Comparison of ENCODE assay signal across 8 cellular contexts in the genomic region with DNA sequence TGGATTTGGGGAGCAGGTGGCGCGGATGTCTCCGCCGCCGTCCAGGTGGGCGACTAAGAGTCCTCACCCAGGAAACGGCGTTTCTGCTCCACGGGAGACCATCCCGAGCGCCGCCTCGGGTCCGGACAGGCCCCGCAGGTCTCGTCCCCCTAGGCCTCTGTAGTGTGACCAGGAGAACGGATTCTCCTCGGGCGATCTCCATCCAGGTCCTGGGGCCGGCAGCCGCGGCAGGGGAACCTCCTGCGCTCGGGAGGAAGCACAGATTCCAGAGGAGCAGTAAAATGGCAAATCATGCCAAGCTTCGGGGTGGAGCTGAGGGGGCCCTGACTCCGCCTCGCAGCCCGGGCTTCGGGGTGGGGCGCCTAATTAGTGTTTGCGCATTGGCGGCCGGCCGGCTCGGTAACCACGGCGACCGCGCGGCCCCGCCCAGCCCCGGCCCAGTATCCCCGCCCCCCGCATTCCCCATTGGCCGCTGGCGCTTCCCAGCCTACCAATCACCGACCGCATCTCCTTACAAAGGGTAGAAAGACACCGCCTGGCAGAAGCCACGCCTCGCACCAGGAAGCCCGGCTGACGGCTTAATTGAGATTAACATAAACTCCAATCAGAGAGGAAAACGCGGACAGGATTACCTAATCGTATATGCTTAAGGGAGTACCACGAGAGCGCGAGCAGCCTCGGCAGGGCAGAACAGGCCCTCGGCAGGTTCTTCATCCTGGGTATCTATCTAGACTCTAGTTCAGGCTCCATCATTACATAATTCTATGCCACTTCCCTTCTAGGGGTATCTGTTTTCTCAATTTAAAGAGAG.
A peak's percentile ranks its signal among the peaks of the same experiment; 100 is the strongest.
DNase-seq lines count a peak whose midpoint lies in the region; ATAC-seq and TF ChIP-seq lines count a peak whose summit lies in the region.

No MANE protein-coding gene starts in this region.

- peaks cover 0 to 2% (median 0%) of the 10 kb centered on the region in 11 donors for H3K9me3 Mint-ChIP-seq in naive thymus-derived CD4-positive, alpha-beta T cell
- H3K9me3 Mint-ChIP-seq in stimulated activated memory B cell treated with anti-CD40 and anti-IgM and Interleukin-4, amounts not matched to agents 10 μg/mL and 1 μg/mL and 100 μg/mL, for 72 hours = peaks cover 2% of the 10 kb centered on the region

- H3K27ac ChIP-seq in RWPE1 = peak overlapping the region; percentile 93
- H3K27ac ChIP-seq in naive thymus-derived CD4-positive, alpha-beta T cell (ENCODE audit: low read depth, low read length) = peak overlapping the region; percentile 87

- POLR2A ChIA-PET in RWPE1 (lab: Yijun Ruan, JAX; ENCODE audit: low non-redundant PET) = interaction anchor here (0.6 kb wide), 1 partner anchor 727 kb away, joined by 6 read pairs; no protein-coding TSS in a partner anchor
- POLR2A ChIA-PET in naive thymus-derived CD4-positive, alpha-beta T cell (lab: Charles Lee) = interaction anchor here (0.7 to 1.2 kb wide), 7 partner anchors 56 to 1055 kb away, joined by 3 to 9 read pairs (median 3); a partner anchor contains a TSS

- peak overlapping the region; percentile 83 for H3K4me3 ChIP-seq in fibroblast of mammary gland (ENCODE audit: control insufficient read depth, low read depth, low read length)
- H3K4me3 ChIP-seq in naive thymus-derived CD4-positive, alpha-beta T cell (ENCODE audit: low read length) = peak overlapping the region; percentile 95

- intact Hi-C loops in naive thymus-derived CD4-positive, alpha-beta T cell (cut with micrococcal nuclease) = loop anchor here (1.0 to 5.0 kb wide), 23 partner anchors 15 to 1377 kb away; a partner anchor contains a TSS

- H3K27me3 ChIP-seq in naive thymus-derived CD4-positive, alpha-beta T cell (ENCODE audit: control insufficient read depth in 2 of 2, insufficient read depth in 2 of 2, low read length in 2 of 2) = no peaks in the 10 kb centered on the region

- CTCF ChIA-PET in RWPE1 (lab: Yijun Ruan, JAX) = no interaction called here
- CTCF ChIA-PET in naive thymus-derived CD4-positive, alpha-beta T cell (lab: Charles Lee) = interaction anchor here (1.7 to 1.8 kb wide), 2 partner anchors 10 to 977 kb away, joined by 3 to 10 read pairs; no protein-coding TSS in a partner anchor

- no peaks in the 10 kb centered on the region for H3K9me3 ChIP-seq in naive thymus-derived CD4-positive, alpha-beta T cell (ENCODE audit: control insufficient read depth in 2 of 3, low read length in 3 of 3)

- peaks cover 6 to 7% of the 10 kb centered on the region in 2 donors for H3K4me1 ChIP-seq in naive thymus-derived CD4-positive, alpha-beta T cell (ENCODE audit: control insufficient read depth in 2 of 2, insufficient read depth in 2 of 2, low read length in 2 of 2)

- TF ChIP-seq CTCF in RWPE1 (conservative IDR thresholded peaks at IDR 0.05; ENCODE audit: low read depth) (no peak), fibroblast of mammary gland (conservative IDR thresholded peaks at IDR 0.05; ENCODE audit: control insufficient read depth, insufficient read depth, low read depth, low read length) (no peak)

- DNase-seq in EL (peak; percentile 98), H4 (ENCODE audit: low spot score) (peak; percentile 95), LoVo (ENCODE audit: low spot score) (peak; percentile 96), RWPE1 (ENCODE audit: low spot score) (peak; percentile 99), fibroblast of mammary gland (ENCODE audit: low read depth) (peak; percentile 97)
- peak; percentile 94 for DNase-seq in activated T-helper 9 cell treated with anti-CD3 and anti-CD28 coated beads, Interleukin-2, amount 50 U/mL, for 16 hours (ENCODE audit: low read depth)
- peak; percentile 85 to 98 (median 94) for DNase-seq in naive thymus-derived CD4-positive, alpha-beta T cell

- no peaks in the 10 kb centered on the region for H3K36me3 Mint-ChIP-seq in naive thymus-derived CD4-positive, alpha-beta T cell
- H3K36me3 Mint-ChIP-seq in stimulated activated memory B cell treated with anti-CD40 and anti-IgM and Interleukin-4, amounts not matched to agents 10 μg/mL and 1 μg/mL and 100 μg/mL, for 72 hours = no peaks in the 10 kb centered on the region

- H3K4me3 Mint-ChIP-seq in naive thymus-derived CD4-positive, alpha-beta T cell = peak overlapping the region; percentile 81 to 96 (median 91)
- peak overlapping the region; percentile 94 for H3K4me3 Mint-ChIP-seq in stimulated activated memory B cell treated with anti-CD40 and anti-IgM and Interleukin-4, amounts not matched to agents 10 μg/mL and 1 μg/mL and 100 μg/mL, for 72 hours

- H3K27ac Mint-ChIP-seq in naive thymus-derived CD4-positive, alpha-beta T cell = peak overlapping the region; percentile 90 to 100 (median 98)
- H3K27ac Mint-ChIP-seq in stimulated activated memory B cell treated with anti-CD40 and anti-IgM and Interleukin-4, amounts not matched to agents 10 μg/mL and 1 μg/mL and 100 μg/mL, for 72 hours = peak overlapping the region; percentile 89

- ATAC-seq in naive thymus-derived CD4-positive, alpha-beta T cell = peak; percentile 97
- ATAC-seq in stimulated activated memory B cell treated with anti-CD40 and anti-IgM and Interleukin-4, amounts not matched to agents 10 μg/mL and 1 μg/mL and 100 μg/mL, for 72 hours = peak; percentile 98

- H3K36me3 ChIP-seq in naive thymus-derived CD4-positive, alpha-beta T cell (ENCODE audit: control insufficient read depth in 2 of 3, insufficient read depth in 3 of 3, low read length in 3 of 3) = no peaks in the 10 kb centered on the region

- no peaks in the 10 kb centered on the region for H3K27me3 Mint-ChIP-seq in naive thymus-derived CD4-positive, alpha-beta T cell
- no peaks in the 10 kb centered on the region for H3K27me3 Mint-ChIP-seq in stimulated activated memory B cell treated with anti-CD40 and anti-IgM and Interleukin-4, amounts not matched to agents 10 μg/mL and 1 μg/mL and 100 μg/mL, for 72 hours

- H3K4me1 Mint-ChIP-seq in naive thymus-derived CD4-positive, alpha-beta T cell = peaks cover 8 to 24% (median 16%) of the 10 kb centered on the region in 7 donors
- peaks cover 16% of the 10 kb centered on the region for H3K4me1 Mint-ChIP-seq in stimulated activated memory B cell treated with anti-CD40 and anti-IgM and Interleukin-4, amounts not matched to agents 10 μg/mL and 1 μg/mL and 100 μg/mL, for 72 hours

Comparison
In these comparisons a context has a peak if more than half of its experiments do, and no peak if none do; other contexts are left out.
1. Peak in every context shown above with its lines: DNase-seq, ATAC-seq, H3K4me3 ChIP-seq and H3K27ac ChIP-seq.